Comparison of ENCODE assay signal across 8 cellular contexts in the genomic region with DNA sequence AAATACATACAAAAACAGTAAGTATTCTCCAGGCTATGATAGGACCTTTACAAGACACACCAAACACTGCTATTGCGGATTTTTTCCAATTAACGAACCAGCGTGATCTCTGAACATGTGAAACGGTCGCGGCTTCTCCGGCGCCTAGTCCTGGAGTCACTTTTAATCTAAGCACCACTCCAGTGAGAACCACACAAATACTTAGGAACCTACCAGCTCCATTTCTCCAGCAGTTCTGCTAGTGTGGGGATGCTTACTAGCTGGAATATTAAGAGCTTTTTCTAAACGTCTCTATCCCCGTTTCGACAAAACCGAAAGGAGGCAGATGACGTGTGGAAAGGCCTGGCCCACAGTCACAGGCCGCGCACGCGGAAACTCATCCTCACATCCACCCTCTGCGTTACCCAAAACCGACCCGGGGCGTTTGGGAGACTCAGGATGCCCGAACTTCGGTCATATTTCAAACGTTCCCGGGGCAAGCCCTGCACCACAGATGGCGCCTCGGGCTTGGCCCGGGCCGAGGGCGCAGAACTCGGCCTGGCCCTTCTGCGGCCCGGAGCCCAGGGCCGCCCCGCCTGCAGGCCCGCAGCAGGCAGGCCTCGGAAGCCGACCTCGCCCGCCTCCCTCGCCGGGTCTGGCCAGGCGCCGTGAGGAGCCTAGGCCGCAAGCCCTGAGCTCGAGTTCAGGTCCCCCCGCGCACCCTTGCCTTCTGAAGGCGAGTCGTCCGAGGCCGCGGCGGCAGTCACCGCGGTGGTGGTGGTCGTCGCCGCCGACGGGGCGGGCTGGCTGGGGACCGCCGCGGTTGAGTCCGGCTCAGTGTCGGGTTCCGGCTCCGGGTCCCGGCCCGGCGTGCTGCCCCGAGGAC. TPM values are rescaled to one million over a fixed set of nuclear protein-coding genes. Genes with fewer than 3 reads are reported as not detected.
A peak's percentile ranks its signal among the peaks of the same experiment; 100 is the strongest.
DNase-seq lines count a peak whose midpoint lies in the region; ATAC-seq, FAIRE-seq and TF ChIP-seq lines count a peak whose summit lies in the region.

No MANE protein-coding gene starts in this region.

- TF ChIP-seq EP300 in gastroesophageal sphincter (IDR thresholded peaks at IDR 0.05), result no peak

- H3K27ac ChIP-seq in C4-2B (peak overlapping the region; percentile 99), gastroesophageal sphincter (peak overlapping the region; percentile 96 to 99 (median 98))

- TF ChIP-seq POLR2A in gastroesophageal sphincter (IDR thresholded peaks at IDR 0.05), result no peak

- FAIRE-seq in GM19239 (lab: Jason Lieb, UNC), result peak; percentile 82

- H3K4me1 ChIP-seq in gastroesophageal sphincter, result peaks cover 3 to 38% (median 3%) of the 10 kb centered on the region in 3 donors

- TF ChIP-seq CTCF in C4-2B (conservative IDR thresholded peaks at IDR 0.05), result no peak
- peak in 1 of 4 experiments; percentile 1 for TF ChIP-seq CTCF in gastroesophageal sphincter (IDR thresholded peaks at IDR 0.05)

- DNase-seq in GM19239 (ENCODE audit: insufficient read length, low spot score) (no peak), RPMI8226 (peak; percentile 66), occipital lobe (lab: John Stamatoyannopoulos, UW) (peak; percentile 50), superior temporal gyrus (ENCODE audit: extremely low spot score) (peak; percentile 72)
- DNase-seq in activated naive CD4-positive, alpha-beta T cell (lab: John Stamatoyannopoulos, UW), result peak; percentile 41 to 65 (median 53)

- peak overlapping the region; percentile 67 to 82 for H3K4me3 ChIP-seq in gastroesophageal sphincter

- 0% methylated on average over 12 to 13 of the region's 73 CpGs for WGBS in gastroesophageal sphincter (ENCODE audit: low coverage in 1 of 2), 2 donors

- no peaks in the 10 kb centered on the region for H3K9me3 ChIP-seq in gastroesophageal sphincter

- ATAC-seq in HG03457 (IDR thresholded peaks at IDR 0.05; ENCODE audit: unreplicated experiment) (peak; percentile 25), gastroesophageal sphincter (peak; percentile 34)

- H3K36me3 ChIP-seq in gastroesophageal sphincter, result peaks cover 0 to 37% of the 10 kb centered on the region in 2 donors

- no peaks in the 10 kb centered on the region for H3K27me3 ChIP-seq in gastroesophageal sphincter

RNA-seq across cellular contexts. Expression of gene FNBP4, which starts 0.5 kb away (rescaled TPM):
- total RNA-seq in gastroesophageal sphincter, result 100 to 1,000 TPM in 2 of 4 donors, 10 to 100 TPM in 2; 44.0 to 111 (median 85.9) TPM
- 89.1 TPM for total RNA-seq in occipital lobe

RNA-seq across cellular contexts. Expression of gene AGBL2, which starts 51.4 kb away (rescaled TPM):
- total RNA-seq in gastroesophageal sphincter (1 to 10 TPM in 2 of 4 donors, under 1 TPM in 1, not detected in 1; 0.81 to 2.3 (median 1.2) TPM), occipital lobe (0.78 TPM)
